In the genomic region with DNA sequence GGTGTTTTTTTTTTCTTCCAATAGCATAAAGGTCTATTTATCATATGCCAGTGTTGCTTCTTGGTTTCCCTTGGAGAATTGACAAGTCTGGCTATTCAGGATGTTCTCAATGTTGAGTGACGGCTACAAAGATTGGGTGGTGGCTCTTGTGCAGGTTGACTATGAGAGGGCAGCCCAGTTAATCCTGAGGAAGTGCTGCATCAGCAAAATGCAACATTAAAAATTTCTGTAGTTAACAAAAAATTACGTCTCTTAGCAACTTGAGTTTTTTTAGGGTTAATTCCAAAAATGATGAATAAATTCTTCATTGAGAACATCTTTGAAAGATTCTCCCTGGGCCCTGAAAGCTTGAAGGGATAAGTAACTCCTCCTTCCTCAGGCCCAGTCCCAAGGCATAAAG, we compare ENCODE assay signal across 21 cellular contexts.
"Had no signal": no experiment of that assay in that cellular context is flagged by ENCODE, and none has a peak within 500 bp of the region (broad histone marks: within the 10 kb centered on the region; RNA-seq: fewer than 3 reads in every experiment).

No MANE protein-coding gene starts in this region.

- DNase-seq: colonic mucosa; cortex of kidney; effector CD8-positive, alpha-beta T cell; effector memory CD8-positive, alpha-beta T cell; foreskin keratinocyte; glutamatergic neuron; head of caudate nucleus; heart right ventricle; hippocampal formation; left cardiac atrium; left lung; left ventricle myocardium superior; lower lobe of right lung; mesenchymal stem cell; mucosa of descending colon; naive B cell had no signal

- H3K9me3 ChIP-seq: colonic mucosa, esophagus muscularis mucosa, heart right ventricle, left lung, lower lobe of right lung, mucosa of descending colon had no signal

- H3K27ac ChIP-seq: colonic mucosa, esophagus muscularis mucosa, foreskin keratinocyte, heart right ventricle, left lung, lower lobe of right lung had no signal

- H3K36me3 ChIP-seq: colonic mucosa, esophagus muscularis mucosa, heart right ventricle, left lung, lower lobe of right lung had no signal

- H3K4me1 ChIP-seq: colonic mucosa, esophagus muscularis mucosa, foreskin keratinocyte, heart right ventricle, left lung, lower lobe of right lung had no signal

- FAIRE-seq: endothelial cell of umbilical vein, frontal cortex, islet of Langerhans, keratinocyte had no signal

- ATAC-seq: effector memory CD8-positive, alpha-beta T cell; foreskin keratinocyte; heart right ventricle; left cardiac atrium; left lung; left ventricle myocardium superior; lower lobe of right lung; mucosa of descending colon had no signal

- H3K27me3 ChIP-seq: colonic mucosa, esophagus muscularis mucosa had no signal

- H3K4me3 ChIP-seq: colonic mucosa, esophagus muscularis mucosa, heart right ventricle, left lung, lower lobe of right lung, mucosa of descending colon had no signal
